9 cellular contexts compared by ENCODE assay signal in genomic region chr12:110465765-110466164, GRCh38. TPM values are rescaled to one million over a fixed set of nuclear protein-coding genes. Genes with fewer than 3 reads are reported as not detected.
DNase-seq lines count a peak whose midpoint lies in the region; ATAC-seq, FAIRE-seq and TF ChIP-seq lines count a peak whose summit lies in the region.
"Not testable (repeated sequence)": the region's sequence is repeated elsewhere in the genome, so short reads cannot be mapped to it uniquely, and the experiment has no call there.
"Had no signal": no experiment of that assay in that cellular context is flagged by ENCODE, and none has a peak within 500 bp of the region (broad histone marks: within the 10 kb centered on the region; RNA-seq: fewer than 3 reads in every experiment).

No MANE protein-coding gene starts in this region.

- not testable (repeated sequence) for TF ChIP-seq EP300 in HepG2 (IDR thresholded peaks at IDR 0.05; ENCODE audit: low read depth in 2 of 2, low read length in 2 of 2); HepG2 (CRISPR knock-in tag; IDR thresholded peaks at IDR 0.05; ENCODE audit: borderline replicate concordance)

- H3K4me3 Mint-ChIP-seq in CD4-positive, CD25-positive, alpha-beta regulatory T cell, result peak overlapping the region; percentile 33 to 81 (median 52)
- H3K4me3 Mint-ChIP-seq in IgD-negative memory B cell, result peak overlapping the region in 2 of 4 donors; percentile 32 to 72
- H3K4me3 Mint-ChIP-seq in activated naive CD8-positive, alpha-beta T cell, result peak overlapping the region; percentile 42
- H3K4me3 Mint-ChIP-seq in nephron progenitor cell, result peak overlapping the region; percentile 24

- FAIRE-seq in HepG2 (lab: Jason Lieb, UNC), result not testable (repeated sequence)

- H3K9ac ChIP-seq in HepG2 (ENCODE audit: insufficient read depth, low read depth, low read length), result 0 out of 2 replicates have a peak overlapping the region, but pooled peaks have one; percentile 94

- TF ChIP-seq RAD21 in HepG2 (CRISPR knock-in tag; IDR thresholded peaks at IDR 0.05), result not testable (repeated sequence)

- peaks cover 43% of the 10 kb centered on the region for H3K79me2 ChIP-seq in OCI-LY7 (ENCODE audit: insufficient read depth, low read depth, low read length)
- peaks cover 22% of the 10 kb centered on the region for H3K79me2 ChIP-seq in HepG2 (ENCODE audit: insufficient read depth, low read length)

- 0 out of 2 replicates have a peak overlapping the region, but pooled peaks have one; percentile 86 for H3K4me2 ChIP-seq in OCI-LY7 (ENCODE audit: low read length)
- not testable (repeated sequence) for H3K4me2 ChIP-seq in HepG2 (ENCODE audit: low read depth, low read length)

- not testable (repeated sequence) for H3K9me3 Mint-ChIP-seq in CD4-positive, CD25-positive, alpha-beta regulatory T cell; IgD-negative memory B cell; activated naive CD8-positive, alpha-beta T cell (ENCODE audit: low read depth); nephron progenitor cell

- not testable (repeated sequence) for H3K9me3 ChIP-seq in CD4-positive, CD25-positive, alpha-beta regulatory T cell (ENCODE audit: control insufficient read depth in 2 of 2, low read length in 2 of 2); OCI-LY7 (ENCODE audit: low read length); HepG2 (ENCODE audit: low read length); neutrophil

- TF ChIP-seq CTCF in OCI-LY7 (conservative IDR thresholded peaks at IDR 0.05; ENCODE audit: low read length); HepG2 (CRISPR knock-in tag; IDR thresholded peaks at IDR 0.05); nephron progenitor cell (IDR thresholded peaks at IDR 0.05); neutrophil (IDR thresholded peaks at IDR 0.05): not testable (repeated sequence)

- H3K27me3 Mint-ChIP-seq in CD4-positive, CD25-positive, alpha-beta regulatory T cell; IgD-negative memory B cell; activated naive CD8-positive, alpha-beta T cell; nephron progenitor cell (ENCODE audit: low read depth, poor library complexity): not testable (repeated sequence)

- not testable (repeated sequence) for TF ChIP-seq POLR2A in HepG2 (IDR thresholded peaks at IDR 0.05; ENCODE audit: insufficient read depth in 1 of 2, low read depth in 2 of 2, low read length in 2 of 2)

- not testable (repeated sequence) for DNase-seq in CD4-positive, CD25-positive, alpha-beta regulatory T cell; OCI-LY7 (ENCODE audit: low spot score); HepG2 (ENCODE audit: low spot score); nephron progenitor cell

- peaks cover 15% of the 10 kb centered on the region for H3K36me3 ChIP-seq in CD4-positive, CD25-positive, alpha-beta regulatory T cell (ENCODE audit: control insufficient read depth, insufficient read depth, low read length)
- H3K36me3 ChIP-seq in OCI-LY7 (ENCODE audit: insufficient read depth, low read length) (peaks cover 48% of the 10 kb centered on the region), HepG2 (replicated peaks in 1 of 2; ENCODE audit: control insufficient read depth in 1 of 2, insufficient read depth in 2 of 2, low read length in 2 of 2) (peaks cover 3 to 32% of the 10 kb centered on the region in 2 experiments), neutrophil (peaks cover 10% of the 10 kb centered on the region)

- H3K4me1 Mint-ChIP-seq in CD4-positive, CD25-positive, alpha-beta regulatory T cell, result peaks cover 10 to 59% (median 27%) of the 10 kb centered on the region in 4 donors
- H3K4me1 Mint-ChIP-seq in IgD-negative memory B cell (peaks cover 17 to 35% (median 27%) of the 10 kb centered on the region in 3 donors), nephron progenitor cell (peaks cover 32% of the 10 kb centered on the region)
- peaks cover 44% of the 10 kb centered on the region for H3K4me1 Mint-ChIP-seq in activated naive CD8-positive, alpha-beta T cell (ENCODE audit: low read depth)

- peaks cover 12% of the 10 kb centered on the region for H3K36me3 Mint-ChIP-seq in CD4-positive, CD25-positive, alpha-beta regulatory T cell
- H3K36me3 Mint-ChIP-seq in IgD-negative memory B cell; activated naive CD8-positive, alpha-beta T cell: not testable (repeated sequence)
- peaks cover 48% of the 10 kb centered on the region for H3K36me3 Mint-ChIP-seq in nephron progenitor cell (ENCODE audit: low read depth)

- in situ Hi-C loops in HepG2 (cut with HindIII; ENCODE audit: extremely low pct_ligation_motif_present, low pct_unique_long_range_greater_than_20kb), result not testable (repeated sequence)

- H3K27ac ChIP-seq in CD4-positive, CD25-positive, alpha-beta regulatory T cell (ENCODE audit: insufficient read depth, low read length, poor library complexity, severe bottlenecking); OCI-LY7 (ENCODE audit: low read depth, low read length, poor library complexity, severe bottlenecking); HepG2 (ENCODE audit: extremely low read length, insufficient read depth, low read length): not testable (repeated sequence)
- peak overlapping the region; percentile 88 for H3K27ac ChIP-seq in neutrophil

- H2AFZ ChIP-seq in OCI-LY7 (ENCODE audit: low read length); HepG2 (ENCODE audit: low read length): not testable (repeated sequence)

- peak overlapping the region in 2 of 3 donors; percentile 10 to 17 for H3K27ac Mint-ChIP-seq in CD4-positive, CD25-positive, alpha-beta regulatory T cell
- peak overlapping the region in 2 of 3 donors; percentile 2 to 67 for H3K27ac Mint-ChIP-seq in IgD-negative memory B cell
- not testable (repeated sequence) for H3K27ac Mint-ChIP-seq in activated naive CD8-positive, alpha-beta T cell; nephron progenitor cell

- peaks cover 27% of the 10 kb centered on the region for H3K4me1 ChIP-seq in CD4-positive, CD25-positive, alpha-beta regulatory T cell (ENCODE audit: control insufficient read depth, insufficient read depth, low read length, poor library complexity, severe bottlenecking)
- H3K4me1 ChIP-seq in OCI-LY7 (ENCODE audit: insufficient read depth, low read length, poor library complexity, severe bottlenecking) (peaks cover 23% of the 10 kb centered on the region), HepG2 (ENCODE audit: insufficient read depth, low read length) (peaks cover 24% of the 10 kb centered on the region), neutrophil (ENCODE audit: control insufficient read depth in 1 of 2, insufficient read depth in 1 of 2, low read depth in 1 of 2, low read length in 1 of 2) (peaks cover 25 to 37% of the 10 kb centered on the region in 2 experiments)

- CTCF ChIA-PET in OCI-LY7 (lab: Charles Lee; ENCODE audit: unreplicated experiment), result interaction anchor here (0.6 kb wide), 1 partner anchor 268 kb away, joined by 3 read pairs; no protein-coding TSS in a partner anchor
- CTCF ChIA-PET in HepG2 (lab: Yijun Ruan, JAX; ENCODE audit: low intra/inter-chr PET ratio, low total read pairs), result not testable (repeated sequence)

- BruUV-seq in OCI-LY7 (replicated peaks; lab: Mats Ljungman, UMichigan); HepG2 (replicated peaks; lab: Mats Ljungman, UMichigan): not testable (repeated sequence)

- not testable (repeated sequence) for H4K20me1 ChIP-seq in OCI-LY7 (ENCODE audit: insufficient read depth, low read length); HepG2 (ENCODE audit: insufficient read depth, low read length)

- not testable (repeated sequence) for ATAC-seq in CD4-positive, CD25-positive, alpha-beta regulatory T cell (ENCODE audit: low read depth in 2 of 2); HepG2

- intact Hi-C loops in OCI-LY7 (cut with micrococcal nuclease; ENCODE audit: unreplicated experiment); HepG2 (cut with micrococcal nuclease; ENCODE audit: unreplicated experiment): not testable (repeated sequence)

- not testable (repeated sequence) for H3K4me3 ChIP-seq in CD4-positive, CD25-positive, alpha-beta regulatory T cell (ENCODE audit: low read depth, low read length); OCI-LY7 (ENCODE audit: low read depth, low read length, poor library complexity, severe bottlenecking); HepG2 (replicated peaks in 1 of 3; ENCODE audit: insufficient read depth in 1 of 3, low read depth in 2 of 3, low read length in 3 of 3); neutrophil (ENCODE audit: low read depth in 1 of 2, low read length in 1 of 2)

- 98% methylated on average over 11 of the region's 11 CpGs for WGBS in HepG2 (ENCODE audit: low lambda C conversion rate)

- not testable (repeated sequence) for H3K9me2 ChIP-seq in OCI-LY7 (ENCODE audit: insufficient read depth, low read length)

- not testable (repeated sequence) for H3K27me3 ChIP-seq in CD4-positive, CD25-positive, alpha-beta regulatory T cell (ENCODE audit: control insufficient read depth, insufficient read depth, low read length); HepG2 (ENCODE audit: control insufficient read depth in 1 of 2, insufficient read depth in 2 of 2, low read length in 2 of 2); neutrophil

- POLR2A ChIA-PET in OCI-LY7 (lab: Charles Lee), result interaction anchor here (0.7 to 5.3 kb wide), 3 partner anchors 9 to 212 kb away, joined by 6 to 26 read pairs (median 7); partner anchors contain the start of gene ARPC3
- POLR2A ChIA-PET in HepG2 (lab: Yijun Ruan, JAX), result not testable (repeated sequence)

RNA-seq across cellular contexts. Expression of gene GPN3, which starts 2.3 kb away (rescaled TPM):
- total RNA-seq in CD4-positive, CD25-positive, alpha-beta regulatory T cell, result 4.7 TPM
- polyA plus RNA-seq in CD4-positive, CD25-positive, alpha-beta regulatory T cell, result 10 to 100 TPM; 20.6 to 31.0 (median 26.4) TPM
- polyA plus RNA-seq in IgD-negative memory B cell, result 31.1 TPM
- total RNA-seq in OCI-LY7 (2014; rRNA removed; shearing (Covaris generic)), result 18.6 and 24.2 TPM in 2 replicates
- 39.9 and 43.7 TPM in 2 replicates for total RNA-seq in OCI-LY7 (2022)
- 29.5 and 41.4 TPM in 2 replicates for total RNA-seq in HepG2 (2016; rRNA removed; fragmentation: Illumina TruSeq; extraction: Trizol)
- total RNA-seq in HepG2 (2016; cell fraction: cytosol; rRNA removed; fragmentation: Illumina TruSeq; extraction: Trizol; ENCODE audit: low read depth), result 5.9 and 7.1 TPM in 2 replicates
- 27.6 and 45.7 TPM in 2 replicates for total RNA-seq in HepG2 (2016; cell fraction: insoluble cytoplasmic fraction; rRNA removed; fragmentation: Illumina TruSeq; extraction: Trizol)
- 11.7 and 13.4 TPM in 2 replicates for total RNA-seq in HepG2 (2016; cell fraction: membrane; rRNA removed; fragmentation: Illumina TruSeq; extraction: Trizol)
- total RNA-seq in HepG2 (2016; cell fraction: nucleus; rRNA removed; fragmentation: Illumina TruSeq; extraction: Trizol), result 11.3 and 13.6 TPM in 2 replicates
- 15.7 and 28.7 TPM in 2 replicates for polyA plus RNA-seq in HepG2 (2011; rRNA removed)
- 16.6 and 23.7 TPM in 2 replicates for polyA plus RNA-seq in HepG2 (2011; cell fraction: cytosol; rRNA removed)
- polyA plus RNA-seq in HepG2 (2011; cell fraction: nucleus; rRNA removed), result 3.1 and 4.0 TPM in 2 replicates
- polyA plus RNA-seq in HepG2 (2012), result 16.0 and 21.5 TPM in 2 replicates
- polyA plus RNA-seq in HepG2 (2016; cell fraction: cytosol; fragmentation: Illumina TruSeq; extraction: Trizol; ENCODE audit: low read depth), result 5.8 and 6.3 TPM in 2 replicates
- 41.0 and 48.7 TPM in 2 replicates for polyA plus RNA-seq in HepG2 (2016; cell fraction: insoluble cytoplasmic fraction; fragmentation: Illumina TruSeq; extraction: Trizol; ENCODE audit: low read depth)
- 8.6 and 10.1 TPM in 2 replicates for polyA plus RNA-seq in HepG2 (2016; cell fraction: membrane; fragmentation: Illumina TruSeq; extraction: Trizol; ENCODE audit: low read depth)
- polyA plus RNA-seq in HepG2 (2016; cell fraction: nucleus; fragmentation: Illumina TruSeq; extraction: Trizol; ENCODE audit: insufficient read depth, low read depth), result 20.1 and 22.8 TPM in 2 replicates
- 15.6 and 33.6 TPM in 2 replicates for polyA minus RNA-seq in HepG2 (2011; rRNA and poly(A)+ RNA removed; ENCODE audit: low replicate concordance)
- 15.4 and 16.1 TPM in 2 replicates for polyA minus RNA-seq in HepG2 (2011; cell fraction: cytosol; rRNA and poly(A)+ RNA removed)
- polyA minus RNA-seq in HepG2 (2011; cell fraction: nucleus; rRNA and poly(A)+ RNA removed), result 4.2 and 7.6 TPM in 2 replicates

RNA-seq across cellular contexts. Expression of gene FAM216A, which starts 2.9 kb away (rescaled TPM):
- total RNA-seq in CD4-positive, CD25-positive, alpha-beta regulatory T cell, result 3.1 TPM
- polyA plus RNA-seq in CD4-positive, CD25-positive, alpha-beta regulatory T cell, result 1 to 10 TPM; 4.2 to 9.8 (median 6.8) TPM
- polyA plus RNA-seq in IgD-negative memory B cell (10.5 TPM), HepG2 (2011; rRNA removed) (26.9 and 31.2 TPM in 2 replicates)
- total RNA-seq in OCI-LY7 (2014; rRNA removed; shearing (Covaris generic)), result 62.5 and 64.6 TPM in 2 replicates
- total RNA-seq in OCI-LY7 (2022) (58.3 and 62.4 TPM in 2 replicates), HepG2 (2016; rRNA removed; fragmentation: Illumina TruSeq; extraction: Trizol) (19.4 and 20.3 TPM in 2 replicates)
- total RNA-seq in HepG2 (2016; cell fraction: cytosol; rRNA removed; fragmentation: Illumina TruSeq; extraction: Trizol; ENCODE audit: low read depth), result 15.2 and 19.2 TPM in 2 replicates
- total RNA-seq in HepG2 (2016; cell fraction: insoluble cytoplasmic fraction; rRNA removed; fragmentation: Illumina TruSeq; extraction: Trizol), result 19.5 and 21.9 TPM in 2 replicates
- 8.0 and 9.8 TPM in 2 replicates for total RNA-seq in HepG2 (2016; cell fraction: membrane; rRNA removed; fragmentation: Illumina TruSeq; extraction: Trizol)
- 9.2 and 11.8 TPM in 2 replicates for total RNA-seq in HepG2 (2016; cell fraction: nucleus; rRNA removed; fragmentation: Illumina TruSeq; extraction: Trizol)
- 21.4 and 24.9 TPM in 2 replicates for polyA plus RNA-seq in HepG2 (2011; cell fraction: cytosol; rRNA removed)
- polyA plus RNA-seq in HepG2 (2011; cell fraction: nucleus; rRNA removed), result 18.2 and 18.7 TPM in 2 replicates
- 15.3 and 18.9 TPM in 2 replicates for polyA plus RNA-seq in HepG2 (2012)
- 2.7 and 3.4 TPM in 2 replicates for polyA plus RNA-seq in HepG2 (2016; cell fraction: cytosol; fragmentation: Illumina TruSeq; extraction: Trizol; ENCODE audit: low read depth)
- 22.7 and 22.9 TPM in 2 replicates for polyA plus RNA-seq in HepG2 (2016; cell fraction: insoluble cytoplasmic fraction; fragmentation: Illumina TruSeq; extraction: Trizol; ENCODE audit: low read depth)
- polyA plus RNA-seq in HepG2 (2016; cell fraction: membrane; fragmentation: Illumina TruSeq; extraction: Trizol; ENCODE audit: low read depth), result 4.1 and 6.1 TPM in 2 replicates
- 16.8 and 18.7 TPM in 2 replicates for polyA plus RNA-seq in HepG2 (2016; cell fraction: nucleus; fragmentation: Illumina TruSeq; extraction: Trizol; ENCODE audit: insufficient read depth, low read depth)
- 16.3 and 32.2 TPM in 2 replicates for polyA minus RNA-seq in HepG2 (2011; rRNA and poly(A)+ RNA removed; ENCODE audit: low replicate concordance)
- 9.6 and 10.2 TPM in 2 replicates for polyA minus RNA-seq in HepG2 (2011; cell fraction: cytosol; rRNA and poly(A)+ RNA removed)
- 20.1 and 21.0 TPM in 2 replicates for polyA minus RNA-seq in HepG2 (2011; cell fraction: nucleus; rRNA and poly(A)+ RNA removed)

RNA-seq across cellular contexts. Expression of gene ARPC3, which starts 15.6 kb away (rescaled TPM):
- 249 TPM for total RNA-seq in CD4-positive, CD25-positive, alpha-beta regulatory T cell
- 100 to 1,000 TPM; 721 to 975 (median 866) TPM for polyA plus RNA-seq in CD4-positive, CD25-positive, alpha-beta regulatory T cell
- polyA plus RNA-seq in IgD-negative memory B cell (1,315 TPM), HepG2 (2011; rRNA removed) (32.7 and 38.0 TPM in 2 replicates)
- total RNA-seq in OCI-LY7 (2014; rRNA removed; shearing (Covaris generic)), result 250 and 256 TPM in 2 replicates
- total RNA-seq in OCI-LY7 (2022) (385 and 401 TPM in 2 replicates), HepG2 (2016; rRNA removed; fragmentation: Illumina TruSeq; extraction: Trizol) (234 and 322 TPM in 2 replicates)
- total RNA-seq in HepG2 (2016; cell fraction: cytosol; rRNA removed; fragmentation: Illumina TruSeq; extraction: Trizol; ENCODE audit: low read depth), result 118 and 138 TPM in 2 replicates
- 245 and 351 TPM in 2 replicates for total RNA-seq in HepG2 (2016; cell fraction: insoluble cytoplasmic fraction; rRNA removed; fragmentation: Illumina TruSeq; extraction: Trizol)
- 104 and 113 TPM in 2 replicates for total RNA-seq in HepG2 (2016; cell fraction: membrane; rRNA removed; fragmentation: Illumina TruSeq; extraction: Trizol)
- total RNA-seq in HepG2 (2016; cell fraction: nucleus; rRNA removed; fragmentation: Illumina TruSeq; extraction: Trizol), result 86.1 and 88.3 TPM in 2 replicates
- polyA plus RNA-seq in HepG2 (2011; cell fraction: cytosol; rRNA removed), result 34.5 and 77.7 TPM in 2 replicates
- polyA plus RNA-seq in HepG2 (2011; cell fraction: nucleus; rRNA removed), result 21.2 and 27.1 TPM in 2 replicates
- 165 and 269 TPM in 2 replicates for polyA plus RNA-seq in HepG2 (2012)
- 139 and 182 TPM in 2 replicates for polyA plus RNA-seq in HepG2 (2016; cell fraction: cytosol; fragmentation: Illumina TruSeq; extraction: Trizol; ENCODE audit: low read depth)
- polyA plus RNA-seq in HepG2 (2016; cell fraction: insoluble cytoplasmic fraction; fragmentation: Illumina TruSeq; extraction: Trizol; ENCODE audit: low read depth), result 392 and 460 TPM in 2 replicates
- 109 and 121 TPM in 2 replicates for polyA plus RNA-seq in HepG2 (2016; cell fraction: membrane; fragmentation: Illumina TruSeq; extraction: Trizol; ENCODE audit: low read depth)
- polyA plus RNA-seq in HepG2 (2016; cell fraction: nucleus; fragmentation: Illumina TruSeq; extraction: Trizol; ENCODE audit: insufficient read depth, low read depth), result 165 and 173 TPM in 2 replicates
- polyA minus RNA-seq in HepG2 (2011; rRNA and poly(A)+ RNA removed; ENCODE audit: low replicate concordance), result 10.7 and 25.0 TPM in 2 replicates
- polyA minus RNA-seq in HepG2 (2011; cell fraction: cytosol; rRNA and poly(A)+ RNA removed), result 68.2 and 79.4 TPM in 2 replicates
- polyA minus RNA-seq in HepG2 (2011; cell fraction: nucleus; rRNA and poly(A)+ RNA removed), result 35.8 and 36.4 TPM in 2 replicates

RNA-seq across cellular contexts. Expression of gene VPS29, which starts 36.1 kb away (rescaled TPM):
- 102 TPM for total RNA-seq in CD4-positive, CD25-positive, alpha-beta regulatory T cell
- polyA plus RNA-seq in CD4-positive, CD25-positive, alpha-beta regulatory T cell, result 100 to 1,000 TPM; 194 to 239 (median 210) TPM
- 123 TPM for polyA plus RNA-seq in IgD-negative memory B cell
- total RNA-seq in OCI-LY7 (2014; rRNA removed; shearing (Covaris generic)), result 52.3 and 80.3 TPM in 2 replicates
- total RNA-seq in OCI-LY7 (2022), result 162 and 168 TPM in 2 replicates
- 107 and 161 TPM in 2 replicates for total RNA-seq in HepG2 (2016; rRNA removed; fragmentation: Illumina TruSeq; extraction: Trizol)
- total RNA-seq in HepG2 (2016; cell fraction: cytosol; rRNA removed; fragmentation: Illumina TruSeq; extraction: Trizol; ENCODE audit: low read depth), result 34.7 and 38.8 TPM in 2 replicates
- total RNA-seq in HepG2 (2016; cell fraction: insoluble cytoplasmic fraction; rRNA removed; fragmentation: Illumina TruSeq; extraction: Trizol), result 112 and 168 TPM in 2 replicates
- 44.9 and 45.0 TPM in 2 replicates for total RNA-seq in HepG2 (2016; cell fraction: membrane; rRNA removed; fragmentation: Illumina TruSeq; extraction: Trizol)
- total RNA-seq in HepG2 (2016; cell fraction: nucleus; rRNA removed; fragmentation: Illumina TruSeq; extraction: Trizol), result 50.0 and 57.0 TPM in 2 replicates
- polyA plus RNA-seq in HepG2 (2011; rRNA removed), result 100 and 114 TPM in 2 replicates
- polyA plus RNA-seq in HepG2 (2011; cell fraction: cytosol; rRNA removed), result 58.3 and 73.6 TPM in 2 replicates
- 45.3 and 65.3 TPM in 2 replicates for polyA plus RNA-seq in HepG2 (2011; cell fraction: nucleus; rRNA removed)
- polyA plus RNA-seq in HepG2 (2012), result 84.2 and 88.0 TPM in 2 replicates
- polyA plus RNA-seq in HepG2 (2016; cell fraction: cytosol; fragmentation: Illumina TruSeq; extraction: Trizol; ENCODE audit: low read depth), result 49.4 and 58.6 TPM in 2 replicates
- polyA plus RNA-seq in HepG2 (2016; cell fraction: insoluble cytoplasmic fraction; fragmentation: Illumina TruSeq; extraction: Trizol; ENCODE audit: low read depth), result 175 and 205 TPM in 2 replicates
- polyA plus RNA-seq in HepG2 (2016; cell fraction: membrane; fragmentation: Illumina TruSeq; extraction: Trizol; ENCODE audit: low read depth), result 42.2 and 44.9 TPM in 2 replicates
- 141 and 142 TPM in 2 replicates for polyA plus RNA-seq in HepG2 (2016; cell fraction: nucleus; fragmentation: Illumina TruSeq; extraction: Trizol; ENCODE audit: insufficient read depth, low read depth)
- polyA minus RNA-seq in HepG2 (2011; rRNA and poly(A)+ RNA removed; ENCODE audit: low replicate concordance), result 14.3 and 39.7 TPM in 2 replicates
- polyA minus RNA-seq in HepG2 (2011; cell fraction: cytosol; rRNA and poly(A)+ RNA removed), result 17.8 and 23.5 TPM in 2 replicates
- 38.6 and 50.0 TPM in 2 replicates for polyA minus RNA-seq in HepG2 (2011; cell fraction: nucleus; rRNA and poly(A)+ RNA removed)

RNA-seq across cellular contexts. Expression of gene RAD9B, which starts 36.4 kb away (rescaled TPM):
- total RNA-seq in CD4-positive, CD25-positive, alpha-beta regulatory T cell, result 0.35 TPM
- 1 to 10 TPM in 3 of 4 donors, under 1 TPM in 1; 0.91 to 1.2 (median 1.1) TPM for polyA plus RNA-seq in CD4-positive, CD25-positive, alpha-beta regulatory T cell
- polyA plus RNA-seq in IgD-negative memory B cell (0.75 TPM), HepG2 (2011; rRNA removed) (0.05 and 0.10 TPM in 2 replicates)
- 0.46 and 0.76 TPM in 2 replicates for total RNA-seq in OCI-LY7 (2014; rRNA removed; shearing (Covaris generic))
- total RNA-seq in OCI-LY7 (2022) (1.9 and 3.0 TPM in 2 replicates), HepG2 (2016; rRNA removed; fragmentation: Illumina TruSeq; extraction: Trizol) (0.38 TPM in 2 replicates)
- total RNA-seq in HepG2 (2016; cell fraction: cytosol; rRNA removed; fragmentation: Illumina TruSeq; extraction: Trizol; ENCODE audit: low read depth), result 0.44 TPM in 1 of 2 replicates, not detected in the other
- total RNA-seq in HepG2 (2016; cell fraction: insoluble cytoplasmic fraction; rRNA removed; fragmentation: Illumina TruSeq; extraction: Trizol), result 0.27 and 0.28 TPM in 2 replicates
- 0.19 TPM in 1 of 2 replicates, not detected in the other for total RNA-seq in HepG2 (2016; cell fraction: membrane; rRNA removed; fragmentation: Illumina TruSeq; extraction: Trizol)
- not detected in 2 replicates for total RNA-seq in HepG2 (2016; cell fraction: nucleus; rRNA removed; fragmentation: Illumina TruSeq; extraction: Trizol)
- 0.03 and 0.04 TPM in 2 replicates for polyA plus RNA-seq in HepG2 (2011; cell fraction: cytosol; rRNA removed)
- polyA plus RNA-seq in HepG2 (2011; cell fraction: nucleus; rRNA removed), result 0.09 TPM in 1 of 2 replicates, not detected in the other
- polyA plus RNA-seq in HepG2 (2012), result 0.12 and 0.27 TPM in 2 replicates
- 0.06 TPM in 1 of 2 replicates, not detected in the other for polyA plus RNA-seq in HepG2 (2016; cell fraction: cytosol; fragmentation: Illumina TruSeq; extraction: Trizol; ENCODE audit: low read depth)
- polyA plus RNA-seq in HepG2 (2016; cell fraction: insoluble cytoplasmic fraction; fragmentation: Illumina TruSeq; extraction: Trizol; ENCODE audit: low read depth), result 0.16 and 0.24 TPM in 2 replicates
- polyA plus RNA-seq in HepG2 (2016; cell fraction: membrane; fragmentation: Illumina TruSeq; extraction: Trizol; ENCODE audit: low read depth), result 0.07 and 0.17 TPM in 2 replicates
- 0.25 TPM in 1 of 2 replicates, not detected in the other for polyA plus RNA-seq in HepG2 (2016; cell fraction: nucleus; fragmentation: Illumina TruSeq; extraction: Trizol; ENCODE audit: insufficient read depth, low read depth)
- polyA minus RNA-seq in HepG2 (2011; rRNA and poly(A)+ RNA removed; ENCODE audit: low replicate concordance), result 0.37 TPM in 1 of 2 replicates, not detected in the other
- polyA minus RNA-seq in HepG2 (2011; cell fraction: cytosol; rRNA and poly(A)+ RNA removed), result not detected in 2 replicates
- 0.12 and 0.26 TPM in 2 replicates for polyA minus RNA-seq in HepG2 (2011; cell fraction: nucleus; rRNA and poly(A)+ RNA removed)
- total RNA-seq: GM23338, H9 had no signal
- polyA plus RNA-seq: GM23338 had no signal
